In genomic region chr9:89495824-89496555, GRCh38 we compare ENCODE assay signal across 9 cellular contexts. TPM values are rescaled to one million over a fixed set of nuclear protein-coding genes. Genes with fewer than 3 reads are reported as not detected.
DNase-seq lines count a peak whose midpoint lies in the region; ATAC-seq, FAIRE-seq and TF ChIP-seq lines count a peak whose summit lies in the region.
"Had no signal": no experiment of that assay in that cellular context is flagged by ENCODE, and none has a peak within 500 bp of the region (broad histone marks: within the 10 kb centered on the region; RNA-seq: fewer than 3 reads in every experiment).

No MANE protein-coding gene starts in this region.

- DNase-seq in CD14-positive monocyte (ENCODE audit: low spot score), result no peak
- DNase-seq in GM12878 (ENCODE audit: low read depth, low spot score), result no peak
- no peak for DNase-seq in natural killer cell treated with Interleukin-12 subunit alpha and Interleukin-12 subunit beta and Interleukin-15 and Interleukin-18, amount 100 ng/mL, for 72 hours (ENCODE audit: low spot score)
- no peak for DNase-seq in SIG-M5 (lab: John Stamatoyannopoulos, UW)
- DNase-seq in COR-L47 (lab: John Stamatoyannopoulos, UW), result no peak
- DNase-seq in NK-92 treated with Interleukin-12 subunit alpha and Interleukin-12 subunit beta, amount 100 ng/mL, for 24 hours (lab: John Stamatoyannopoulos, UW), result no peak

- no peak for TF ChIP-seq POLR2A in GM12878 (IDR thresholded peaks at IDR 0.05; ENCODE audit: low read depth, low read length)

- H3K27ac ChIP-seq in HEK293 (ENCODE audit: extremely low read depth, low read depth, low read length) (no peak overlapping the region), GM12878 (ENCODE audit: control insufficient read depth, insufficient read depth) (peak overlapping the region; percentile 63)
- H3K27ac ChIP-seq: parathyroid adenoma had no signal

- ATAC-seq in GM12878 (no peak), GM18870 (IDR thresholded peaks at IDR 0.05; ENCODE audit: unreplicated experiment) (no peak)
- ATAC-seq in natural killer cell treated with Interleukin-12 subunit alpha and Interleukin-12 subunit beta and Interleukin-15 and Interleukin-18, amount 100 ng/mL, for 72 hours, result peak in 1 of 2 donors; percentile 6

- peaks cover 15 to 26% of the 10 kb centered on the region in 2 donors for H3K36me3 Mint-ChIP-seq in CD14-positive monocyte
- peaks cover 5% of the 10 kb centered on the region for H3K36me3 Mint-ChIP-seq in natural killer cell treated with Interleukin-12 subunit alpha and Interleukin-12 subunit beta and Interleukin-15 and Interleukin-18, amount 100 ng/mL, for 72 hours

- H3K27me3 Mint-ChIP-seq in CD14-positive monocyte (ENCODE audit: low read depth in 3 of 3), result peaks cover 0 to 1% (median 0%) of the 10 kb centered on the region in 3 donors
- no peaks in the 10 kb centered on the region for H3K27me3 Mint-ChIP-seq in natural killer cell treated with Interleukin-12 subunit alpha and Interleukin-12 subunit beta and Interleukin-15 and Interleukin-18, amount 100 ng/mL, for 72 hours

- CTCF ChIA-PET in HEK293 (lab: Yijun Ruan, JAX), result interaction anchor here (1.0 kb wide), 1 partner anchor 69 kb away, joined by 3 read pairs; no protein-coding TSS in a partner anchor
- CTCF ChIA-PET in GM12878 (lab: Yijun Ruan, JAX), result interaction anchor here (0.9 to 2.0 kb wide), 5 partner anchors 29 to 70 kb away, joined by 3 to 12 read pairs (median 4); no protein-coding TSS in a partner anchor

- H3K4me1 ChIP-seq in HEK293 (ENCODE audit: control insufficient read depth, insufficient read depth, low read length) (peaks cover 2% of the 10 kb centered on the region; the same call in 1 of the 2 replicates), GM12878 (ENCODE audit: control insufficient read depth, insufficient read depth, low read length) (peaks cover 51% of the 10 kb centered on the region)
- H3K4me1 ChIP-seq: parathyroid adenoma had no signal

- TF ChIP-seq EP300 in GM12878 (IDR thresholded peaks at IDR 0.05; ENCODE audit: borderline replicate concordance in 1 of 2, control insufficient read depth in 1 of 2, low read depth in 2 of 2, low read length in 2 of 2), result no peak

- POLR2A ChIA-PET in HEK293 (lab: Yijun Ruan, JAX) (no interaction called here), GM12878 (lab: Charles Lee) (interaction anchor here (1.0 to 1.1 kb wide), 3 partner anchors 13 to 184 kb away, joined by 3 to 4 read pairs (median 3); no protein-coding TSS in a partner anchor)

- H3K27me3 ChIP-seq in GM12878 (replicated peaks in 1 of 2; ENCODE audit: control insufficient read depth in 2 of 2, insufficient read depth in 2 of 2, low read length in 1 of 2), result no peaks in the 10 kb centered on the region

- peaks cover 70% of the 10 kb centered on the region for H3K79me2 ChIP-seq in GM12878 (ENCODE audit: control insufficient read depth, insufficient read depth, low read length)
- H3K79me2 ChIP-seq: parathyroid adenoma had no signal

- FAIRE-seq in GM12878 (lab: Jason Lieb, UNC), result no peak

- WGBS in GM12878 (ENCODE audit: insufficient coverage, insufficient replicate concordance, low lambda C conversion rate, missing lambda C conversion rate), result 50% methylated on average over 12 of the region's 12 CpGs

- no TSS peak for BruUV-seq in GM12878 (replicated peaks; lab: Mats Ljungman, UMichigan)

- in situ Hi-C loops in GM12878 (cut with MboI), result no loop called here

- SMC1A ChIA-PET in GM12878 (lab: Charles Lee; ENCODE audit: uncharacterized antibody, unreplicated experiment), result interaction anchor here (0.7 to 1.6 kb wide), 7 partner anchors 9 to 72 kb away, joined by 3 to 7 read pairs (median 4); no protein-coding TSS in a partner anchor

- peak overlapping the region; percentile 58 to 97 (median 87) for H3K27ac Mint-ChIP-seq in CD14-positive monocyte
- H3K27ac Mint-ChIP-seq in natural killer cell treated with Interleukin-12 subunit alpha and Interleukin-12 subunit beta and Interleukin-15 and Interleukin-18, amount 100 ng/mL, for 72 hours, result peak overlapping the region; percentile 96 to 98

- H3K9me3 ChIP-seq in HEK293 (ENCODE audit: control insufficient read depth, insufficient read depth, low read depth, low read length) (no peaks in the 10 kb centered on the region), GM12878 (replicated peaks; ENCODE audit: control insufficient read depth, insufficient read depth, low read length) (no peaks in the 10 kb centered on the region)

- RAD21 ChIA-PET in GM12878 (lab: Charles Lee; ENCODE audit: unreplicated experiment), result interaction anchor here (1.2 to 1.7 kb wide), 6 partner anchors 9 to 78 kb away, joined by 3 to 9 read pairs (median 5); no protein-coding TSS in a partner anchor

- TF ChIP-seq CTCF in CD14-positive monocyte (IDR thresholded peaks at IDR 0.05) (no peak), HEK293 (tag by site-specific recombination; IDR thresholded peaks at IDR 0.05) (no peak), GM12878 (IDR thresholded peaks at IDR 0.05 in 2 of 3, conservative IDR thresholded peaks at IDR 0.05 in 1 of 3; ENCODE audit: control insufficient read depth in 2 of 3, extremely low read depth in 1 of 3, insufficient read depth in 1 of 3, low read depth in 3 of 3, low read length in 3 of 3) (no peak)

- H3K4me3 Mint-ChIP-seq in CD14-positive monocyte, result peak overlapping the region; percentile 94 to 97
- H3K4me3 Mint-ChIP-seq in natural killer cell treated with Interleukin-12 subunit alpha and Interleukin-12 subunit beta and Interleukin-15 and Interleukin-18, amount 100 ng/mL, for 72 hours, result peak overlapping the region; percentile 96

- no peak for TF ChIP-seq RAD21 in GM12878 (IDR thresholded peaks at IDR 0.05; ENCODE audit: insufficient read depth, low read depth, low read length)

- H3K4me1 Mint-ChIP-seq in CD14-positive monocyte, result peaks cover 84% of the 10 kb centered on the region
- H3K4me1 Mint-ChIP-seq in natural killer cell treated with Interleukin-12 subunit alpha and Interleukin-12 subunit beta and Interleukin-15 and Interleukin-18, amount 100 ng/mL, for 72 hours (ENCODE audit: low read depth in 2 of 2), result peaks cover 79 to 80% of the 10 kb centered on the region in 2 donors

- intact Hi-C loops in CD14-positive monocyte (cut with micrococcal nuclease), result loop anchor here (2.0 to 5.0 kb wide), 2 partner anchors 33 to 51 kb away; no protein-coding TSS in a partner anchor
- intact Hi-C loops in GM12878 (cut with micrococcal nuclease; ENCODE audit: unreplicated experiment), result loop anchor here (5.0 to 10.0 kb wide), 2 partner anchors 34 to 181 kb away; partner anchors contain the start of genes CKS2 and SECISBP2

- peak overlapping the region; percentile 71 for H3K9ac ChIP-seq in GM12878 (ENCODE audit: control insufficient read depth, insufficient read depth, low read length)
- H3K9ac ChIP-seq: parathyroid adenoma had no signal

- peak overlapping the region; percentile 74 for H3K4me2 ChIP-seq in GM12878 (ENCODE audit: control insufficient read depth, insufficient read depth)

- H4K20me1 ChIP-seq in GM12878 (ENCODE audit: control insufficient read depth, insufficient read depth), result peaks cover 6% of the 10 kb centered on the region; the same call in 1 of the 2 replicates

- H3K36me3 ChIP-seq in HEK293 (ENCODE audit: control insufficient read depth in 2 of 2, insufficient read depth in 1 of 2, low read length in 2 of 2) (no peaks in the 10 kb centered on the region), GM12878 (ENCODE audit: control insufficient read depth in 2 of 2, insufficient read depth in 2 of 2, low read length in 1 of 2) (peaks cover 0 to 5% of the 10 kb centered on the region in 2 experiments; a peak in 1 of 4 replicates)

- H3K4me3 ChIP-seq in HEK293 (ENCODE audit: low read depth, low read length), result no peak overlapping the region
- peak overlapping the region; percentile 99 for H3K4me3 ChIP-seq in GM12878

- no peak overlapping the region for H2AFZ ChIP-seq in GM12878 (ENCODE audit: control insufficient read depth, low read depth, low read length)
- H2AFZ ChIP-seq: parathyroid adenoma had no signal

- no peaks in the 10 kb centered on the region for H3K9me3 Mint-ChIP-seq in CD14-positive monocyte
- no peaks in the 10 kb centered on the region for H3K9me3 Mint-ChIP-seq in natural killer cell treated with Interleukin-12 subunit alpha and Interleukin-12 subunit beta and Interleukin-15 and Interleukin-18, amount 100 ng/mL, for 72 hours

TF ChIP-seq in HEK293, 187 proteins besides CTCF, POLR2A, EP300 and RAD21 (continues in another document):
- TF ChIP-seq SCRT2 (tag by site-specific recombination; IDR thresholded peaks at IDR 0.05) (0 out of 2 replicates have a peak, but pooled peaks have one; percentile 25), GLIS2 (tag by site-specific recombination; IDR thresholded peaks at IDR 0.05) (peak; percentile 29; the same call in 1 of the 2 replicates)

TF ChIP-seq in GM12878, 131 proteins besides CTCF, POLR2A, EP300 and RAD21 (continues in another document):
- TF ChIP-seq WRNIP1 (IDR thresholded peaks at IDR 0.05; ENCODE audit: borderline replicate concordance, low read depth, low read length), result no peak
- TF ChIP-seq HDAC6 (IDR thresholded peaks at IDR 0.05; ENCODE audit: unreplicated experiment), result no peak
- TF ChIP-seq ZNF384 (IDR thresholded peaks at IDR 0.05; ENCODE audit: borderline replicate concordance, low read depth, low read length), result no peak
- TF ChIP-seq RAD51 (IDR thresholded peaks at IDR 0.05), result no peak
- no peak for TF ChIP-seq FOXK2 (IDR thresholded peaks at IDR 0.05)
- TF ChIP-seq SMC3 (IDR thresholded peaks at IDR 0.05; ENCODE audit: borderline replicate concordance, low read length), result no peak
- no peak for TF ChIP-seq HDAC2 (IDR thresholded peaks at IDR 0.05)
- no peak for TF ChIP-seq PML (IDR thresholded peaks at IDR 0.05; ENCODE audit: low read length)

RNA-seq across cellular contexts. Expression of gene SEMA4D, which starts 1.9 kb away (rescaled TPM):
- 10 to 100 TPM; 28.2 to 28.6 TPM for polyA plus RNA-seq in CD14-positive monocyte
- total RNA-seq in GM12878 (2013; cell fraction: nucleolus; rRNA removed), result 179 and 180 TPM in 2 replicates
- 42.2 and 49.8 TPM in 2 replicates for total RNA-seq in GM12878 (2014; rRNA removed)
- 34.9 and 40.6 TPM in 2 replicates for total RNA-seq in GM12878 (2014; rRNA removed; fragmentation: Illumina TruSeq; extraction: Trizol)
- 120 and 136 TPM in 2 replicates for total RNA-seq in GM12878 (2021)
- 38.6 TPM for polyA plus RNA-seq in GM12878 (2011; ENCODE audit: low read depth)
- 24.7 and 30.8 TPM in 2 replicates for polyA plus RNA-seq in GM12878 (2011; rRNA removed)
- 36.3 and 42.2 TPM in 2 replicates for polyA plus RNA-seq in GM12878 (2011; cell fraction: cytosol; rRNA removed)
- 273 and 286 TPM in 2 replicates for polyA plus RNA-seq in GM12878 (2011; cell fraction: nucleus; rRNA removed)
- polyA plus RNA-seq in GM12878 (2012), result 68.5 and 75.6 TPM in 2 replicates
- 31.9 and 57.1 TPM in 2 replicates for polyA plus RNA-seq in GM12878 (2014; fragmentation: Illumina TruSeq; extraction: Trizol)
- polyA plus RNA-seq in GM12878 (2014; fragmentation: Nextera tagmentation; extraction: Ambion mirVana), result 10 to 100 TPM; 15.1 to 22.7 TPM
- polyA plus RNA-seq in GM12878 (2014; rRNA removed), result 55.0 and 64.8 TPM in 2 replicates
- polyA plus RNA-seq in GM12878 (2016; fragmentation: Nextera tagmentation; extraction: Ambion mirVana), result 10 to 100 TPM; 35.1 to 44.1 TPM
- polyA minus RNA-seq in GM12878 (2011; rRNA and poly(A)+ RNA removed), result 35.0 and 57.4 TPM in 2 replicates
- polyA minus RNA-seq in GM12878 (2011; cell fraction: cytosol; rRNA and poly(A)+ RNA removed), result 40.2 and 46.0 TPM in 2 replicates
- polyA minus RNA-seq in GM12878 (2011; cell fraction: nucleus; rRNA and poly(A)+ RNA removed), result 77.4 and 123 TPM in 2 replicates
- 100 to 1,000 TPM; 169 to 237 TPM for total RNA-seq in natural killer cell treated with Interleukin-12 subunit alpha and Interleukin-12 subunit beta and Interleukin-15 and Interleukin-18, amount 100 ng/mL, for 72 hours
